ENCODE assay signal across 15 cellular contexts in genomic region chr3:31925271-31925630, GRCh38. TPM values are rescaled to one million over a fixed set of nuclear protein-coding genes. Genes with fewer than 3 reads are reported as not detected.
A peak's percentile ranks its signal among the peaks of the same experiment; 100 is the strongest.
DNase-seq lines count a peak whose midpoint lies in the region; ATAC-seq and TF ChIP-seq lines count a peak whose summit lies in the region.
"Had no signal": no experiment of that assay in that cellular context is flagged by ENCODE, and none has a peak within 500 bp of the region (broad histone marks: within the 10 kb centered on the region; RNA-seq: fewer than 3 reads in every experiment).

No MANE protein-coding gene starts in this region.

- H3K9me3 Mint-ChIP-seq in activated naive CD4-positive, alpha-beta T cell treated with anti-CD3 and anti-CD28 coated beads for 36 hours: peaks cover 5% of the 10 kb centered on the region

- no peaks in the 10 kb centered on the region for H3K9me2 ChIP-seq in MM.1S (replicated peaks; ENCODE audit: insufficient read depth, low read length)

- H3K4me1 Mint-ChIP-seq in activated naive CD4-positive, alpha-beta T cell treated with anti-CD3 and anti-CD28 coated beads for 36 hours (ENCODE audit: low read depth): peaks cover 23% of the 10 kb centered on the region

- peak overlapping the region; percentile 75 for H3K4ac ChIP-seq in trophoblast cell (ENCODE audit: low read depth, low read length)

- H3K14ac ChIP-seq in trophoblast cell (ENCODE audit: low read length): no peak overlapping the region

- H3K27me3 Mint-ChIP-seq in activated naive CD4-positive, alpha-beta T cell treated with anti-CD3 and anti-CD28 coated beads for 36 hours (ENCODE audit: low read depth): no peaks in the 10 kb centered on the region
- H3K27me3 Mint-ChIP-seq: activated naive CD8-positive, alpha-beta T cell; naive thymus-derived CD8-positive, alpha-beta T cell had no signal

- H4K12ac ChIP-seq in trophoblast cell (ENCODE audit: low read depth, low read length): no peak overlapping the region

- H2BK120ac ChIP-seq in trophoblast cell (ENCODE audit: insufficient read depth, low read length, poor library complexity): no peak overlapping the region

- H2BK12ac ChIP-seq in trophoblast cell (ENCODE audit: low read length): no peak overlapping the region

- no peak overlapping the region for H3K4me3 Mint-ChIP-seq in activated naive CD4-positive, alpha-beta T cell treated with anti-CD3 and anti-CD28 coated beads for 36 hours
- H3K4me3 Mint-ChIP-seq: activated naive CD8-positive, alpha-beta T cell; CD8-positive, alpha-beta T cell; naive thymus-derived CD8-positive, alpha-beta T cell had no signal

- TF ChIP-seq CTCF in MM.1S (IDR thresholded peaks at IDR 0.05; ENCODE audit: low read length) (no peak), left ventricle myocardium inferior (IDR thresholded peaks at IDR 0.05; ENCODE audit: borderline replicate concordance) (no peak)

- H2AFZ ChIP-seq in MM.1S (ENCODE audit: low read length): peak overlapping the region; percentile 4; the same call in 1 of the 2 replicates
- no peak overlapping the region for H2AFZ ChIP-seq in trophoblast cell (ENCODE audit: insufficient read depth, low read length, poor library complexity)

- H3K79me1 ChIP-seq in trophoblast cell (ENCODE audit: low read length): no peaks in the 10 kb centered on the region

- no CpG with 5 or more reads among the region's 5 CpGs for WGBS in trophoblast cell (ENCODE audit: extremely low coverage, insufficient coverage, insufficient read length)

- ATAC-seq in GM21786 (IDR thresholded peaks at IDR 0.05; ENCODE audit: unreplicated experiment): peak; percentile 47
- ATAC-seq: CD8-positive, alpha-beta T cell; gastroesophageal sphincter; naive thymus-derived CD8-positive, alpha-beta T cell had no signal

- CTCF ChIA-PET in activated naive CD4-positive, alpha-beta T cell treated with anti-CD3 and anti-CD28 coated beads for 36 hours (lab: Charles Lee): no interaction called here

- intact Hi-C loops in activated naive CD4-positive, alpha-beta T cell treated with anti-CD3 and anti-CD28 coated beads for 36 hours (cut with micrococcal nuclease): loop anchor here (5.0 kb wide), 2 partner anchors 168 to 673 kb away; no protein-coding TSS in a partner anchor
- intact Hi-C loops in left ventricle myocardium inferior (cut with micrococcal nuclease): no loop called here

- H4K20me1 ChIP-seq in MM.1S (ENCODE audit: insufficient read depth, low read length): no peaks in the 10 kb centered on the region

- H3K36me3 Mint-ChIP-seq in activated naive CD4-positive, alpha-beta T cell treated with anti-CD3 and anti-CD28 coated beads for 36 hours (ENCODE audit: low read depth): no peaks in the 10 kb centered on the region
- H3K36me3 Mint-ChIP-seq: CD8-positive, alpha-beta T cell had no signal

- no peak overlapping the region for H3K23ac ChIP-seq in trophoblast cell (ENCODE audit: low read length)

- no peaks in the 10 kb centered on the region for H3F3A ChIP-seq in MM.1S (ENCODE audit: insufficient read depth, low read length)

- H3K4me1 ChIP-seq in MM.1S (ENCODE audit: low read length) (0 out of 2 replicates have a peak, but pooled peaks cover 4% of the 10 kb centered on the region), trophoblast cell (ENCODE audit: control insufficient read depth in 1 of 2, insufficient read depth in 2 of 2, low read length in 2 of 2) (peaks cover 3 to 4% of the 10 kb centered on the region in 2 experiments), left ventricle myocardium inferior (no peaks in the 10 kb centered on the region)
- H3K4me1 ChIP-seq: gastroesophageal sphincter had no signal

- H3K27me3 ChIP-seq in MM.1S (replicated peaks; ENCODE audit: insufficient read depth, low read length) (no peaks in the 10 kb centered on the region), trophoblast cell (ENCODE audit: insufficient read depth, low read length) (no peaks in the 10 kb centered on the region), left ventricle myocardium inferior (ENCODE audit: low read depth) (no peaks in the 10 kb centered on the region), H7 (ENCODE audit: control insufficient read depth, insufficient read depth, low read length) (no peaks in the 10 kb centered on the region)
- H3K27me3 ChIP-seq: gastroesophageal sphincter had no signal

- no peak overlapping the region for H3K27ac Mint-ChIP-seq in activated naive CD4-positive, alpha-beta T cell treated with anti-CD3 and anti-CD28 coated beads for 36 hours
- H3K27ac Mint-ChIP-seq: activated naive CD8-positive, alpha-beta T cell; CD8-positive, alpha-beta T cell; naive thymus-derived CD8-positive, alpha-beta T cell had no signal

- no peak overlapping the region for H4K91ac ChIP-seq in trophoblast cell (ENCODE audit: low read depth, low read length)

- H3K4me3 ChIP-seq in MM.1S (ENCODE audit: low read length): no peak overlapping the region
- no peak overlapping the region for H3K4me3 ChIP-seq in trophoblast cell (ENCODE audit: low read depth, low read length)
- H3K4me3 ChIP-seq in left ventricle myocardium inferior: no peak overlapping the region
- no peak overlapping the region for H3K4me3 ChIP-seq in H7 (ENCODE audit: insufficient read depth, low read depth, low read length)
- H3K4me3 ChIP-seq: gastroesophageal sphincter had no signal

- no peak overlapping the region for H2BK5ac ChIP-seq in trophoblast cell (ENCODE audit: low read depth, low read length, poor library complexity)

- no peak overlapping the region for H2AK5ac ChIP-seq in trophoblast cell (ENCODE audit: low read length)

- no peaks in the 10 kb centered on the region for H3K36me3 ChIP-seq in MM.1S (replicated peaks; ENCODE audit: insufficient read depth, low read length)
- no peaks in the 10 kb centered on the region for H3K36me3 ChIP-seq in trophoblast cell (ENCODE audit: control insufficient read depth in 1 of 2, insufficient read depth in 2 of 2, low read length in 2 of 2)
- H3K36me3 ChIP-seq in left ventricle myocardium inferior: peaks cover 4% of the 10 kb centered on the region
- no peaks in the 10 kb centered on the region for H3K36me3 ChIP-seq in H7 (replicated peaks; ENCODE audit: control insufficient read depth, insufficient read depth, low read length)
- H3K36me3 ChIP-seq: gastroesophageal sphincter had no signal

- H3K9ac ChIP-seq in MM.1S (ENCODE audit: low read length) (no peak overlapping the region), trophoblast cell (ENCODE audit: low read length) (no peak overlapping the region)

- no peak overlapping the region for H4K8ac ChIP-seq in trophoblast cell (ENCODE audit: low read depth, low read length)

- H3K9me3 ChIP-seq in MM.1S (replicated peaks; ENCODE audit: insufficient read depth, low read length) (no peaks in the 10 kb centered on the region), trophoblast cell (ENCODE audit: insufficient read depth, low read depth, low read length) (peaks cover 2% of the 10 kb centered on the region), left ventricle myocardium inferior (replicated peaks) (peaks cover 11% of the 10 kb centered on the region)

- H3K79me2 ChIP-seq in MM.1S (ENCODE audit: low read length): no peaks in the 10 kb centered on the region
- no peaks in the 10 kb centered on the region for H3K79me2 ChIP-seq in trophoblast cell (ENCODE audit: control insufficient read depth, insufficient read depth, low read length, poor library complexity)

- H3K4me2 ChIP-seq in MM.1S (ENCODE audit: low read depth, low read length) (peak overlapping the region; percentile 8; the same call in 1 of the 2 replicates), trophoblast cell (ENCODE audit: low read length) (no peak overlapping the region)

- peak; percentile 9 for DNase-seq in activated naive CD4-positive, alpha-beta T cell treated with anti-CD3 and anti-CD28 coated beads for 36 hours
- DNase-seq in activated naive CD4-positive, alpha-beta T cell (lab: John Stamatoyannopoulos, UW): no peak
- DNase-seq in MM.1S (no peak), trophoblast cell (no peak), left ventricle myocardium inferior (no peak), NCI-H146 (lab: John Stamatoyannopoulos, UW) (no peak), H7 (no peak)
- DNase-seq: activated CD8-positive, alpha-beta memory T cell treated with anti-CD3 and anti-CD28 coated beads, Interleukin-2, amount 50 U/mL, for 48 hours; CD8-positive, alpha-beta T cell; KG1; naive thymus-derived CD8-positive, alpha-beta T cell; NCI-H2171 treated with DMSO at 0.1 percent for 48 hours had no signal

- H3K18ac ChIP-seq in trophoblast cell (ENCODE audit: low read length): no peak overlapping the region

- H3K27ac ChIP-seq in MM.1S (ENCODE audit: low read length) (no peak overlapping the region), trophoblast cell (ENCODE audit: low read depth, low read length) (no peak overlapping the region), left ventricle myocardium inferior (replicated peaks) (no peak overlapping the region)
- H3K27ac ChIP-seq: gastroesophageal sphincter had no signal

RNA-seq across cellular contexts. Expression of gene OSBPL10, which starts 55.8 kb away (rescaled TPM):
- total RNA-seq in activated naive CD4-positive, alpha-beta T cell treated with anti-CD3 and anti-CD28 coated beads for 36 hours: 1 to 10 TPM; 6.1 to 6.4 TPM
- polyA plus RNA-seq in trophoblast cell (2013): 22.4 and 26.0 TPM in 2 replicates
- total RNA-seq in left ventricle myocardium inferior: 6.4 TPM
- total RNA-seq in H7 (2014; rRNA removed; shearing (Covaris generic)): 24.1 and 29.9 TPM in 2 replicates

RNA-seq across cellular contexts. Expression of gene ZNF860, which starts 56.3 kb away (rescaled TPM):
- under 1 TPM in 1 of 2 experiments, not detected in 1; 0.07 TPM for total RNA-seq in activated naive CD4-positive, alpha-beta T cell treated with anti-CD3 and anti-CD28 coated beads for 36 hours
- polyA plus RNA-seq in trophoblast cell (2013): 2.2 TPM in 2 replicates
- total RNA-seq in left ventricle myocardium inferior: 0.08 TPM
- total RNA-seq in H7 (2014; rRNA removed; shearing (Covaris generic)): 0.85 and 1.5 TPM in 2 replicates
- total RNA-seq: CD8-positive, alpha-beta T cell had no signal
- polyA plus RNA-seq: naive thymus-derived CD8-positive, alpha-beta T cell had no signal
